ENCODE assay signal across 10 cellular contexts in the genomic region with DNA sequence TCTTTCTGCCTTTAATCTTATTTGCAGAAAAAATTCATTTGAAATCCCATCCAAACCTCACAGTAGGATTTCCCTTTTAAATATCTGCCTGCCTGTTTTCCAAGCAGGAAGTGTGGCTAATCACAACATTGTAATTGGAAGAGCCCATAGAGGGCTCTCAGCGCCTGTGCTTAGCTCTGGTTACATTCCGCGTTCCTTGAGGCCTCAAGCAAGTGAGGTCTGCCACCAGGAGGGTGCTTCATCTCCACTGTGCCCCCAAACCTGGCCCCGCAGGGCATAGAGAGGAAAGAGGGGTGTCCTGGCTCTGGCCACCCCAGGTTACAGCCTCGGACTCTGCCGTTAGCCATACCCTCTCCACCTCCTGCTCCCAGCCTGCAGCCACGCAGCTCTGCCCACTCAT.
DNase-seq lines count a peak whose midpoint lies in the region; ATAC-seq and TF ChIP-seq lines count a peak whose summit lies in the region.
"Had no signal": no experiment of that assay in that cellular context is flagged by ENCODE, and none has a peak within 500 bp of the region (broad histone marks: within the 10 kb centered on the region; RNA-seq: fewer than 3 reads in every experiment).

No MANE protein-coding gene starts in this region.

- H3K36me3 ChIP-seq in upper lobe of right lung, result no peaks in the 10 kb centered on the region

- no peak overlapping the region for H3K4me3 Mint-ChIP-seq in chondrocyte (ENCODE audit: unreplicated experiment)
- H3K4me3 Mint-ChIP-seq in activated CD4-positive, alpha-beta memory T cell treated with anti-CD3 and anti-CD28 coated beads, Interleukin-2, amount 10 ng/mL, durations not matched to agents 7 days and 5 days, result no peak overlapping the region
- H3K4me3 Mint-ChIP-seq: CD8-positive, alpha-beta T cell had no signal

- H3K9me3 Mint-ChIP-seq in chondrocyte (ENCODE audit: low read depth), result no peaks in the 10 kb centered on the region
- H3K9me3 Mint-ChIP-seq in activated CD4-positive, alpha-beta memory T cell treated with anti-CD3 and anti-CD28 coated beads, Interleukin-2, amount 10 ng/mL, durations not matched to agents 7 days and 5 days, result no peaks in the 10 kb centered on the region
- H3K9me3 Mint-ChIP-seq: CD8-positive, alpha-beta T cell had no signal

- no peaks in the 10 kb centered on the region for H3K9me3 ChIP-seq in upper lobe of right lung

- H3K36me3 Mint-ChIP-seq in chondrocyte (ENCODE audit: low read depth), result no peaks in the 10 kb centered on the region
- no peaks in the 10 kb centered on the region for H3K36me3 Mint-ChIP-seq in activated CD4-positive, alpha-beta memory T cell treated with anti-CD3 and anti-CD28 coated beads, Interleukin-2, amount 10 ng/mL, durations not matched to agents 7 days and 5 days (ENCODE audit: low read depth)
- H3K36me3 Mint-ChIP-seq: CD8-positive, alpha-beta T cell had no signal

- H3K27me3 Mint-ChIP-seq in chondrocyte (ENCODE audit: low read depth), result no peaks in the 10 kb centered on the region
- peaks cover 13% of the 10 kb centered on the region for H3K27me3 Mint-ChIP-seq in activated CD4-positive, alpha-beta memory T cell treated with anti-CD3 and anti-CD28 coated beads, Interleukin-2, amount 10 ng/mL, durations not matched to agents 7 days and 5 days

- peak; percentile 55 for TF ChIP-seq CTCF in chondrocyte (IDR thresholded peaks at IDR 0.05)
- TF ChIP-seq CTCF in upper lobe of right lung (IDR thresholded peaks at IDR 0.05), result no peak

- DNase-seq in Right ventricle myocardium inferior (ENCODE audit: missing footprints) (no peak), cardiac septum (ENCODE audit: low spot score) (no peak), chondrocyte (ENCODE audit: low spot score) (no peak), kidney glomerular epithelial cell (lab: John Stamatoyannopoulos, UW) (peak; percentile 24), upper lobe of right lung (no peak), NCI-H526 (lab: John Stamatoyannopoulos, UW) (no peak)
- DNase-seq in activated CD4-positive, alpha-beta memory T cell treated with anti-CD3 and anti-CD28 coated beads, Interleukin-2, amount 10 ng/mL, durations not matched to agents 7 days and 5 days, result no peak
- DNase-seq: CD8-positive, alpha-beta T cell; stimulated activated naive CD4-positive, alpha-beta T cell treated with Interleukin-2 at 50 U/mL for 16 hours had no signal

- peaks cover 10% of the 10 kb centered on the region for H3K4me1 Mint-ChIP-seq in chondrocyte (ENCODE audit: low read depth)
- no peaks in the 10 kb centered on the region for H3K4me1 Mint-ChIP-seq in activated CD4-positive, alpha-beta memory T cell treated with anti-CD3 and anti-CD28 coated beads, Interleukin-2, amount 10 ng/mL, durations not matched to agents 7 days and 5 days

- POLR2A ChIA-PET in activated CD4-positive, alpha-beta memory T cell treated with anti-CD3 and anti-CD28 coated beads, Interleukin-2, amount 10 ng/mL, durations not matched to agents 7 days and 5 days (lab: Charles Lee), result no interaction called here

- intact Hi-C loops in Right ventricle myocardium inferior (cut with DNase I) (loop anchor here (10.0 kb wide), 1 partner anchor 346 kb away; no protein-coding TSS in a partner anchor), cardiac septum (cut with DNase I) (loop anchor here (10.0 kb wide), 1 partner anchor 284 kb away; no protein-coding TSS in a partner anchor), upper lobe of right lung (cut with DNase I) (no loop called here)

- CTCF ChIA-PET in activated CD4-positive, alpha-beta memory T cell treated with anti-CD3 and anti-CD28 coated beads, Interleukin-2, amount 10 ng/mL, durations not matched to agents 7 days and 5 days (lab: Charles Lee), result no interaction called here

- H3K27ac Mint-ChIP-seq in chondrocyte (ENCODE audit: unreplicated experiment), result no peak overlapping the region
- H3K27ac Mint-ChIP-seq in activated CD4-positive, alpha-beta memory T cell treated with anti-CD3 and anti-CD28 coated beads, Interleukin-2, amount 10 ng/mL, durations not matched to agents 7 days and 5 days, result no peak overlapping the region
- H3K27ac Mint-ChIP-seq: CD8-positive, alpha-beta T cell had no signal

- H3K4me1 ChIP-seq in upper lobe of right lung, result no peaks in the 10 kb centered on the region

- H3K27me3 ChIP-seq in upper lobe of right lung, result no peaks in the 10 kb centered on the region

- ATAC-seq in Right ventricle myocardium inferior, result peak; percentile 52
- peak; percentile 78 for ATAC-seq in upper lobe of right lung
- ATAC-seq in HG02759 (IDR thresholded peaks at IDR 0.05; ENCODE audit: unreplicated experiment), result no peak
- ATAC-seq: CD8-positive, alpha-beta T cell had no signal

- no peak overlapping the region for H3K27ac ChIP-seq in upper lobe of right lung

- H3K4me3 ChIP-seq in upper lobe of right lung, result no peak overlapping the region
